In the genomic region with DNA sequence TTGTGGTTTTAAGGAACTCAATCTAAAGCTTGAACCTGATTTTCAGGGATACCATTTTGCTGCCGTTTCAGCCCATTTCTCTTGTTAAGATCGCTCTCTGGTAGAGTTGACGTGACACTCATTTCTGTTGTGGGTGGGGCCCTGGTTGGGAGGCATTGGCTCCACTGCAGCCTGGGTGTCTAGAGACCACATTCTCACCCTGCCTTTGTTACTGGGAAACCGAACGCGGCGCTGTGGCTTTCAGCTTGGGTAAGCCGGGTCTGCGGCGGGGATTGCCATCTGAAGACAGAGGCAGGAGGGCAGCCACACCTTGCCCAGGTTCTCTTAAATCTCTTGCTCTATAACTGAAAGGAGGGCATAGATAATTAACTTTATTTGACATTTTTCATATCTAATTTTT, we compare ENCODE assay signal across 1 cellular context.
TF ChIP-seq lines count a peak whose summit lies in the region.

No MANE protein-coding gene starts in this region.

TF ChIP-seq in GM12878, 131 proteins besides CTCF, POLR2A, EP300 and RAD21 (continued from another document):
- TF ChIP-seq ZNF687 (IDR thresholded peaks at IDR 0.05) (no peak), MTA2 (IDR thresholded peaks at IDR 0.05; ENCODE audit: low read depth) (no peak), RELB (IDR thresholded peaks at IDR 0.05; ENCODE audit: low read depth) (no peak), EZH2 (IDR thresholded peaks at IDR 0.05; ENCODE audit: borderline replicate concordance, control insufficient read depth, low read depth, low read length) (no peak), POU2F2 (IDR thresholded peaks at IDR 0.05; ENCODE audit: borderline replicate concordance, low read depth, low read length) (no peak), TARDBP (IDR thresholded peaks at IDR 0.05; ENCODE audit: borderline replicate concordance) (no peak), HDGF (IDR thresholded peaks at IDR 0.05) (no peak), MEF2A (IDR thresholded peaks at IDR 0.05; ENCODE audit: insufficient read depth, low read depth, low read length) (no peak), CREM (IDR thresholded peaks at IDR 0.05; ENCODE audit: low read depth) (no peak), CBFB (IDR thresholded peaks at IDR 0.05; ENCODE audit: low read depth) (peak; percentile 34; the same call in 1 of the 2 replicates), MEF2B (IDR thresholded peaks at IDR 0.05; ENCODE audit: partially characterized antibody, poor library complexity, severe bottlenecking) (no peak), DPF2 (IDR thresholded peaks at IDR 0.05) (no peak), BCL11A (IDR thresholded peaks at IDR 0.05; ENCODE audit: low read depth, low read length) (no peak), CHD1 (IDR thresholded peaks at IDR 0.05; ENCODE audit: low read depth, low read length) (no peak), YY1 (IDR thresholded peaks at IDR 0.05; ENCODE audit: low read depth, low read length) (no peak), ZNF274 (IDR thresholded peaks at IDR 0.05; ENCODE audit: insufficient read depth, insufficient read length) (no peak), JUND (IDR thresholded peaks at IDR 0.05; ENCODE audit: low read depth, low read length) (no peak), BMI1 (IDR thresholded peaks at IDR 0.05; ENCODE audit: borderline replicate concordance) (no peak), HDAC6 (IDR thresholded peaks at IDR 0.05; ENCODE audit: unreplicated experiment) (no peak), ZSCAN29 (IDR thresholded peaks at IDR 0.05) (no peak), NBN (IDR thresholded peaks at IDR 0.05) (no peak), POLR2AphosphoS5 (IDR thresholded peaks at IDR 0.05; ENCODE audit: low read length) (no peak), PAX5 (IDR thresholded peaks at IDR 0.05; ENCODE audit: borderline replicate concordance, low read depth, low read length) (peak; percentile 54; the same call in 1 of the 2 replicates), PKNOX1 (IDR thresholded peaks at IDR 0.05) (no peak), SREBF2 (IDR thresholded peaks at IDR 0.05; ENCODE audit: low read length) (no peak), RCOR1 (conservative IDR thresholded peaks at IDR 0.05; ENCODE audit: low read depth, low read length) (no peak)
- TF ChIP-seq, protein P1, sequence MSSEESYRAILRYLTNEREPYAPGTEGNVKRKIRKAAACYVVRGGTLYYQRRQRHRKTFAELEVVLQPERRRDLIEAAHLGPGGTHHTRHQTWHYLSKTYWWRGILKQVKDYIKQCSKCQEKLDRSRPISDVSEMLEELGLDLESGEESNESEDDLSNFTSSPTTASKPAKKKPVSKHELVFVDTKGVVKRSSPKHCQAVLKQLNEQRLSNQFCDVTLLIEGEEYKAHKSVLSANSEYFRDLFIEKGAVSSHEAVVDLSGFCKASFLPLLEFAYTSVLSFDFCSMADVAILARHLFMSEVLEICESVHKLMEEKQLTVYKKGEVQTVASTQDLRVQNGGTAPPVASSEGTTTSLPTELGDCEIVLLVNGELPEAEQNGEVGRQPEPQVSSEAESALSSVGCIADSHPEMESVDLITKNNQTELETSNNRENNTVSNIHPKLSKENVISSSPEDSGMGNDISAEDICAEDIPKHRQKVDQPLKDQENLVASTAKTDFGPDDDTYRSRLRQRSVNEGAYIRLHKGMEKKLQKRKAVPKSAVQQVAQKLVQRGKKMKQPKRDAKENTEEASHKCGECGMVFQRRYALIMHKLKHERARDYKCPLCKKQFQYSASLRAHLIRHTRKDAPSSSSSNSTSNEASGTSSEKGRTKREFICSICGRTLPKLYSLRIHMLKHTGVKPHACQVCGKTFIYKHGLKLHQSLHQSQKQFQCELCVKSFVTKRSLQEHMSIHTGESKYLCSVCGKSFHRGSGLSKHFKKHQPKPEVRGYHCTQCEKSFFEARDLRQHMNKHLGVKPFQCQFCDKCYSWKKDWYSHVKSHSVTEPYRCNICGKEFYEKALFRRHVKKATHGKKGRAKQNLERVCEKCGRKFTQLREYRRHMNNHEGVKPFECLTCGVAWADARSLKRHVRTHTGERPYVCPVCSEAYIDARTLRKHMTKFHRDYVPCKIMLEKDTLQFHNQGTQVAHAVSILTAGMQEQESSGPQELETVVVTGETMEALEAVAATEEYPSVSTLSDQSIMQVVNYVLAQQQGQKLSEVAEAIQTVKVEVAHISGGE (CRISPR knock-in tag; IDR thresholded peaks at IDR 0.05), result no peak
- TF ChIP-seq, protein P2, sequence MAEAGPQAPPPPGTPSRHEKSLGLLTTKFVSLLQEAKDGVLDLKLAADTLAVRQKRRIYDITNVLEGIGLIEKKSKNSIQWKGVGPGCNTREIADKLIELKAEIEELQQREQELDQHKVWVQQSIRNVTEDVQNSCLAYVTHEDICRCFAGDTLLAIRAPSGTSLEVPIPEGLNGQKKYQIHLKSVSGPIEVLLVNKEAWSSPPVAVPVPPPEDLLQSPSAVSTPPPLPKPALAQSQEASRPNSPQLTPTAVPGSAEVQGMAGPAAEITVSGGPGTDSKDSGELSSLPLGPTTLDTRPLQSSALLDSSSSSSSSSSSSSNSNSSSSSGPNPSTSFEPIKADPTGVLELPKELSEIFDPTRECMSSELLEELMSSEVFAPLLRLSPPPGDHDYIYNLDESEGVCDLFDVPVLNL (IDR thresholded peaks at IDR 0.05; ENCODE audit: low read depth, low read length), result no peak
- TF ChIP-seq, protein P3, sequence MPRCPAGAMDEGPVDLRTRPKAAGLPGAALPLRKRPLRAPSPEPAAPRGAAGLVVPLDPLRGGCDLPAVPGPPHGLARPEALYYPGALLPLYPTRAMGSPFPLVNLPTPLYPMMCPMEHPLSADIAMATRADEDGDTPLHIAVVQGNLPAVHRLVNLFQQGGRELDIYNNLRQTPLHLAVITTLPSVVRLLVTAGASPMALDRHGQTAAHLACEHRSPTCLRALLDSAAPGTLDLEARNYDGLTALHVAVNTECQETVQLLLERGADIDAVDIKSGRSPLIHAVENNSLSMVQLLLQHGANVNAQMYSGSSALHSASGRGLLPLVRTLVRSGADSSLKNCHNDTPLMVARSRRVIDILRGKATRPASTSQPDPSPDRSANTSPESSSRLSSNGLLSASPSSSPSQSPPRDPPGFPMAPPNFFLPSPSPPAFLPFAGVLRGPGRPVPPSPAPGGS (IDR thresholded peaks at IDR 0.05; ENCODE audit: borderline replicate concordance, insufficient read depth, low read depth, low read length, poor library complexity, severe bottlenecking), result peak; percentile 36
- TF ChIP-seq, protein P4, sequence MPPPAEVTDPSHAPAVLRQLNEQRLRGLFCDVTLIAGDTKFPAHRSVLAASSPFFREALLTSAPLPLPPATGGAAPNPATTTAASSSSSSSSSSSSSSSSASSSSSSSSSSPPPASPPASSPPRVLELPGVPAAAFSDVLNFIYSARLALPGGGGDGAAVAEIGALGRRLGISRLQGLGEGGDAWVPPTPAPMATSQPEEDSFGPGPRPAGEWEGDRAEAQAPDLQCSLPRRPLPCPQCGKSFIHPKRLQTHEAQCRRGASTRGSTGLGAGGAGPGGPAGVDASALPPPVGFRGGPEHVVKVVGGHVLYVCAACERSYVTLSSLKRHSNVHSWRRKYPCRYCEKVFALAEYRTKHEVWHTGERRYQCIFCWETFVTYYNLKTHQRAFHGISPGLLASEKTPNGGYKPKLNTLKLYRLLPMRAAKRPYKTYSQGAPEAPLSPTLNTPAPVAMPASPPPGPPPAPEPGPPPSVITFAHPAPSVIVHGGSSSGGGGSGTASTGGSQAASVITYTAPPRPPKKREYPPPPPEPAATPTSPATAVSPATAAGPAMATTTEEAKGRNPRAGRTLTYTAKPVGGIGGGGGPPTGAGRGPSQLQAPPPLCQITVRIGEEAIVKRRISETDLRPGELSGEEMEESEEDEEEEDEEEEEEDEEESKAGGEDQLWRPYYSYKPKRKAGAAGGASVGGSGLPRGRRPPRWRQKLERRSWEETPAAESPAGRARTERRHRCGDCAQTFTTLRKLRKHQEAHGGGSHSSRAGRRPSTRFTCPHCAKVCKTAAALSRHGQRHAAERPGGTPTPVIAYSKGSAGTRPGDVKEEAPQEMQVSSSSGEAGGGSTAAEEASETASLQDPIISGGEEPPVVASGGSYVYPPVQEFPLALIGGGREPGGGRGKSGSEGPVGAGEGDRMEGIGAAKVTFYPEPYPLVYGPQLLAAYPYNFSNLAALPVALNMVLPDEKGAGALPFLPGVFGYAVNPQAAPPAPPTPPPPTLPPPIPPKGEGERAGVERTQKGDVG (CRISPR knock-in tag; IDR thresholded peaks at IDR 0.05), result no peak
